Comparison of ENCODE assay signal across 23 cellular contexts in genomic region chr20:13515796-13516533, GRCh38.
"Had no signal": no experiment of that assay in that cellular context is flagged by ENCODE, and none has a peak within 500 bp of the region (broad histone marks: within the 10 kb centered on the region; RNA-seq: fewer than 3 reads in every experiment).

No MANE protein-coding gene starts in this region.

- H3K36me3 ChIP-seq: brain microvascular endothelial cell, uterus had no signal

- DNase-seq: activated CD4-positive, alpha-beta T cell treated with anti-CD3 and anti-CD28 coated beads for 48 hours; activated CD8-positive, alpha-beta T cell treated with anti-CD3 and anti-CD28 coated beads for 36 hours; activated effector memory CD4-positive, alpha-beta T cell treated with Interleukin-2 at 50 U/mL for 16 hours; activated naive CD4-positive, alpha-beta T cell treated with anti-CD3 and anti-CD28 coated beads, Interleukin-2, amount 10 ng/mL, durations not matched to agents 7 days and 5 days; activated naive CD8-positive, alpha-beta T cell treated with anti-CD3 and anti-CD28 coated beads, Interleukin-2, amount 50 U/mL, for 24 hours; activated T-cell treated with anti-CD3 and anti-CD28 coated beads, Interleukin-2, amount 50 U/mL, for 1 hour; aorta; brain microvascular endothelial cell; central memory CD4-positive, alpha-beta T cell; dorsolateral prefrontal cortex; endodermal cell; immature natural killer cell; kidney glomerular epithelial cell; left ventricle myocardium inferior; mammary epithelial cell; stimulated activated CD4-positive, alpha-beta T cell treated with anti-CD3 and anti-CD28 coated beads, Interleukin-12 subunit alpha, Interleukin-12 subunit beta, amount 100 ng/mL, for 4 hours; stimulated activated CD4-positive, alpha-beta T cell treated with anti-CD3 and anti-CD28 coated beads, Interleukin-1b, Interleukin-23, amount 100 ng/mL, for 48 hours; stimulated activated naive CD4-positive, alpha-beta T cell treated with Interleukin-2 at 50 U/mL for 16 hours; tibial artery; uterus had no signal

- H3K27ac Mint-ChIP-seq: activated CD8-positive, alpha-beta T cell treated with anti-CD3 and anti-CD28 coated beads for 36 hours; activated naive CD4-positive, alpha-beta T cell treated with anti-CD3 and anti-CD28 coated beads, Interleukin-2, amount 10 ng/mL, durations not matched to agents 7 days and 5 days; activated naive CD8-positive, alpha-beta T cell treated with anti-CD3 and anti-CD28 coated beads, Interleukin-2, amount 50 U/mL, for 24 hours; endodermal cell; immature natural killer cell; WTC11 had no signal

- H3K4me3 ChIP-seq: dorsolateral prefrontal cortex, left ventricle myocardium inferior, tibial artery, uterus had no signal

- H3K4me1 Mint-ChIP-seq: endodermal cell, immature natural killer cell, neural crest cell had no signal

- H3K4me1 ChIP-seq: left ventricle myocardium inferior, uterus had no signal

- H3K9me3 ChIP-seq: tibial artery had no signal

- H3K9me3 Mint-ChIP-seq: activated naive CD4-positive, alpha-beta T cell treated with anti-CD3 and anti-CD28 coated beads, Interleukin-2, amount 10 ng/mL, durations not matched to agents 7 days and 5 days; neural crest cell had no signal

- H3K27me3 ChIP-seq: brain microvascular endothelial cell, dorsolateral prefrontal cortex, tibial artery, uterus had no signal

- H3K27ac ChIP-seq: brain microvascular endothelial cell, dorsolateral prefrontal cortex, epithelial cell of prostate, left ventricle myocardium inferior, tibial artery, uterus had no signal

- ATAC-seq: activated CD8-positive, alpha-beta T cell treated with anti-CD3 and anti-CD28 coated beads for 36 hours; activated naive CD8-positive, alpha-beta T cell treated with anti-CD3 and anti-CD28 coated beads, Interleukin-2, amount 50 U/mL, for 24 hours; WTC11 had no signal

- H3K27me3 Mint-ChIP-seq: activated CD8-positive, alpha-beta T cell treated with anti-CD3 and anti-CD28 coated beads for 36 hours; activated naive CD4-positive, alpha-beta T cell treated with anti-CD3 and anti-CD28 coated beads, Interleukin-2, amount 10 ng/mL, durations not matched to agents 7 days and 5 days; activated naive CD8-positive, alpha-beta T cell treated with anti-CD3 and anti-CD28 coated beads, Interleukin-2, amount 50 U/mL, for 24 hours had no signal

- H3K4me3 Mint-ChIP-seq: activated CD8-positive, alpha-beta T cell treated with anti-CD3 and anti-CD28 coated beads for 36 hours; activated naive CD4-positive, alpha-beta T cell treated with anti-CD3 and anti-CD28 coated beads, Interleukin-2, amount 10 ng/mL, durations not matched to agents 7 days and 5 days; activated naive CD8-positive, alpha-beta T cell treated with anti-CD3 and anti-CD28 coated beads, Interleukin-2, amount 50 U/mL, for 24 hours; endodermal cell; immature natural killer cell; neural crest cell; WTC11 had no signal
